ENCODE assay signal across 17 cellular contexts in genomic region chr9:114733814-114734213, GRCh38. TPM values are rescaled to one million over a fixed set of nuclear protein-coding genes. Genes with fewer than 3 reads are reported as not detected.
DNase-seq lines count a peak whose midpoint lies in the region; ATAC-seq, FAIRE-seq and TF ChIP-seq lines count a peak whose summit lies in the region.
"Had no signal": no experiment of that assay in that cellular context is flagged by ENCODE, and none has a peak within 500 bp of the region (broad histone marks: within the 10 kb centered on the region; RNA-seq: fewer than 3 reads in every experiment).

No MANE protein-coding gene starts in this region.

- POLR2A ChIA-PET in activated CD8-positive, alpha-beta T cell treated with anti-CD3 and anti-CD28 coated beads for 36 hours (lab: Charles Lee) = interaction anchor here (0.7 to 3.1 kb wide), 4 partner anchors 10 to 52 kb away, joined by 3 to 17 read pairs (median 4); partner anchors contain the start of gene TEX48
- POLR2A ChIA-PET in activated CD8-positive, alpha-beta T cell treated with anti-CD3 and anti-CD28 coated beads, Interleukin-2, amount 10 ng/mL, durations not matched to agents 7 days and 5 days (lab: Charles Lee) = no interaction called here

- H3K27me3 Mint-ChIP-seq in activated CD8-positive, alpha-beta T cell treated with anti-CD3 and anti-CD28 coated beads for 36 hours = no peaks in the 10 kb centered on the region
- H3K27me3 Mint-ChIP-seq in activated CD8-positive, alpha-beta T cell treated with anti-CD3 and anti-CD28 coated beads, Interleukin-2, amount 10 ng/mL, durations not matched to agents 7 days and 5 days (ENCODE audit: low read depth) = no peaks in the 10 kb centered on the region
- H3K27me3 Mint-ChIP-seq: activated CD8-positive, alpha-beta memory T cell treated with anti-CD3 and anti-CD28 coated beads, Interleukin-2, amount 10 ng/mL, durations not matched to agents 7 days and 5 days had no signal

- TF ChIP-seq CTCF in activated CD8-positive, alpha-beta T cell treated with anti-CD3 and anti-CD28 coated beads for 36 hours (IDR thresholded peaks at IDR 0.05) = no peak
- TF ChIP-seq CTCF in cardiac fibroblast (IDR thresholded peaks at IDR 0.05; ENCODE audit: low read depth, low read length) = no peak

- peaks cover 1% of the 10 kb centered on the region for H3K9me3 Mint-ChIP-seq in activated CD8-positive, alpha-beta T cell treated with anti-CD3 and anti-CD28 coated beads for 36 hours
- H3K9me3 Mint-ChIP-seq in activated CD8-positive, alpha-beta T cell treated with anti-CD3 and anti-CD28 coated beads, Interleukin-2, amount 10 ng/mL, durations not matched to agents 7 days and 5 days (ENCODE audit: insufficient read depth) = peaks cover 5% of the 10 kb centered on the region
- H3K9me3 Mint-ChIP-seq: dendritic cell treated with granulocyte-macrophage colony-stimulating factor and Interleukin-4, amounts not matched to agents 40 ng/mL and 50 ng/mL, for 4 days had no signal

- no peaks in the 10 kb centered on the region for H3K36me3 ChIP-seq in small intestine (ENCODE audit: control insufficient read depth in 2 of 2, insufficient read depth in 2 of 2, low read length in 2 of 2)
- H3K36me3 ChIP-seq: tibial nerve had no signal

- no peaks in the 10 kb centered on the region for H3K27me3 ChIP-seq in small intestine (ENCODE audit: control insufficient read depth in 2 of 2, insufficient read depth in 2 of 2, low read length in 2 of 2)
- H3K27me3 ChIP-seq: tibial nerve had no signal

- CTCF ChIA-PET in activated CD8-positive, alpha-beta T cell treated with anti-CD3 and anti-CD28 coated beads for 36 hours (lab: Charles Lee) = interaction anchor here (1.4 to 8.6 kb wide), 3 partner anchors 53 to 176 kb away, joined by 3 to 126 read pairs (median 5); partner anchors contain the start of gene TEX48
- CTCF ChIA-PET in activated CD8-positive, alpha-beta T cell treated with anti-CD3 and anti-CD28 coated beads, Interleukin-2, amount 10 ng/mL, durations not matched to agents 7 days and 5 days (lab: Charles Lee) = interaction anchor here (5.2 to 12.6 kb wide), 2 partner anchors 41 to 54 kb away, joined by 90 to 224 read pairs; partner anchors contain the start of gene TEX48

- H3K27ac ChIP-seq in small intestine (ENCODE audit: low read depth in 1 of 2, low read length in 1 of 2) = no peak overlapping the region
- H3K27ac ChIP-seq: tibial nerve had no signal

- peaks cover 44% of the 10 kb centered on the region for H3K4me1 Mint-ChIP-seq in activated CD8-positive, alpha-beta T cell treated with anti-CD3 and anti-CD28 coated beads for 36 hours (ENCODE audit: low read depth)
- H3K4me1 Mint-ChIP-seq in activated CD8-positive, alpha-beta T cell treated with anti-CD3 and anti-CD28 coated beads, Interleukin-2, amount 10 ng/mL, durations not matched to agents 7 days and 5 days (ENCODE audit: low read depth) = peaks cover 46% of the 10 kb centered on the region

- H3K27ac Mint-ChIP-seq in activated CD8-positive, alpha-beta T cell treated with anti-CD3 and anti-CD28 coated beads for 36 hours = no peak overlapping the region
- no peak overlapping the region for H3K27ac Mint-ChIP-seq in activated CD8-positive, alpha-beta T cell treated with anti-CD3 and anti-CD28 coated beads, Interleukin-2, amount 10 ng/mL, durations not matched to agents 7 days and 5 days
- H3K27ac Mint-ChIP-seq: activated CD8-positive, alpha-beta memory T cell treated with anti-CD3 and anti-CD28 coated beads, Interleukin-2, amount 10 ng/mL, durations not matched to agents 7 days and 5 days; dendritic cell treated with granulocyte-macrophage colony-stimulating factor and Interleukin-4, amounts not matched to agents 40 ng/mL and 50 ng/mL, for 4 days had no signal

- H3K4me3 ChIP-seq in cardiac fibroblast (replicated peaks in 1 of 2; ENCODE audit: low read depth in 2 of 2, low read length in 2 of 2) (no peak overlapping the region), small intestine (ENCODE audit: low read depth in 1 of 2, low read length in 2 of 2) (no peak overlapping the region)
- H3K4me3 ChIP-seq: tibial nerve had no signal

- H3K36me3 Mint-ChIP-seq in activated CD8-positive, alpha-beta T cell treated with anti-CD3 and anti-CD28 coated beads for 36 hours (ENCODE audit: low read depth) = peaks cover 16% of the 10 kb centered on the region
- peaks cover 41% of the 10 kb centered on the region for H3K36me3 Mint-ChIP-seq in activated CD8-positive, alpha-beta T cell treated with anti-CD3 and anti-CD28 coated beads, Interleukin-2, amount 10 ng/mL, durations not matched to agents 7 days and 5 days (ENCODE audit: low read depth)

- DNase-seq in activated CD8-positive, alpha-beta T cell treated with anti-CD3 and anti-CD28 coated beads for 36 hours = no peak
- DNase-seq in activated CD8-positive, alpha-beta T cell treated with anti-CD3 and anti-CD28 coated beads, Interleukin-2, amount 10 ng/mL, durations not matched to agents 7 days and 5 days = no peak
- peak; percentile 83 for DNase-seq in RCC 7860 (ENCODE audit: low spot score)
- peak; percentile 17 to 87 for DNase-seq in cardiac fibroblast (ENCODE audit: low read depth in 2 of 2)
- peak; percentile 29 for DNase-seq in small intestine
- DNase-seq in NCI-H1436 treated with DMSO at 0.1 percent for 48 hours (lab: John Stamatoyannopoulos, UW) = no peak
- no peak for DNase-seq in NCI-H345 (lab: John Stamatoyannopoulos, UW)
- DNase-seq: activated CD8-positive, alpha-beta memory T cell treated with anti-CD3 and anti-CD28 coated beads, Interleukin-2, amount 10 ng/mL, durations not matched to agents 7 days and 5 days; Calu3; NCI-H187; NCI-H748 treated with DMSO at 0.1 percent for 48 hours; SHP77 treated with DMSO at 0.1 percent for 48 hours; stimulated activated CD4-positive, alpha-beta T cell treated with anti-CD3 and anti-CD28 coated beads, Interleukin-12 subunit alpha, Interleukin-12 subunit beta, amount 100 ng/mL, for 4 hours had no signal

- peak; percentile 75 for ATAC-seq in activated CD8-positive, alpha-beta T cell treated with anti-CD3 and anti-CD28 coated beads for 36 hours
- ATAC-seq in activated CD8-positive, alpha-beta T cell treated with anti-CD3 and anti-CD28 coated beads, Interleukin-2, amount 10 ng/mL, durations not matched to agents 7 days and 5 days = no peak
- ATAC-seq in GM18519 (IDR thresholded peaks at IDR 0.05; ENCODE audit: low FRiP score, unreplicated experiment) = no peak
- ATAC-seq: activated CD8-positive, alpha-beta memory T cell treated with anti-CD3 and anti-CD28 coated beads, Interleukin-2, amount 10 ng/mL, durations not matched to agents 7 days and 5 days had no signal

- peaks cover 3 to 9% of the 10 kb centered on the region in 2 donors for H3K4me1 ChIP-seq in small intestine (ENCODE audit: control insufficient read depth in 2 of 2, insufficient read depth in 1 of 2, low read depth in 1 of 2, low read length in 1 of 2)
- H3K4me1 ChIP-seq: tibial nerve had no signal

- H3K9me3 ChIP-seq in small intestine (ENCODE audit: control insufficient read depth, low read depth) = no peaks in the 10 kb centered on the region
- H3K9me3 ChIP-seq: tibial nerve had no signal

- 80 to 88% (median 82%) methylated on average over 6 of the region's 6 CpGs for WGBS in small intestine, 3 donors

- intact Hi-C loops in activated CD8-positive, alpha-beta T cell treated with anti-CD3 and anti-CD28 coated beads for 36 hours (cut with micrococcal nuclease) = loop anchor here (1.0 kb wide), 2 partner anchors 37 to 271 kb away; no protein-coding TSS in a partner anchor

- no peak overlapping the region for H3K4me3 Mint-ChIP-seq in activated CD8-positive, alpha-beta T cell treated with anti-CD3 and anti-CD28 coated beads for 36 hours
- no peak overlapping the region for H3K4me3 Mint-ChIP-seq in activated CD8-positive, alpha-beta T cell treated with anti-CD3 and anti-CD28 coated beads, Interleukin-2, amount 10 ng/mL, durations not matched to agents 7 days and 5 days
- H3K4me3 Mint-ChIP-seq: activated CD8-positive, alpha-beta memory T cell treated with anti-CD3 and anti-CD28 coated beads, Interleukin-2, amount 10 ng/mL, durations not matched to agents 7 days and 5 days; dendritic cell treated with granulocyte-macrophage colony-stimulating factor and Interleukin-4, amounts not matched to agents 40 ng/mL and 50 ng/mL, for 4 days had no signal

- FAIRE-seq in RCC 7860 (lab: Jason Lieb, UNC) (peak; percentile 92), small intestine (lab: Jason Lieb, UNC) (no peak)

RNA-seq across cellular contexts. Expression of gene TEX48, which starts 51.8 kb away (rescaled TPM):
- total RNA-seq in activated CD8-positive, alpha-beta T cell treated with anti-CD3 and anti-CD28 coated beads for 36 hours = under 1 TPM in 1 of 2 experiments, not detected in 1; 0.65 TPM
- total RNA-seq in activated CD8-positive, alpha-beta T cell treated with anti-CD3 and anti-CD28 coated beads, Interleukin-2, amount 10 ng/mL, durations not matched to agents 7 days and 5 days = 1 to 10 TPM in 1 of 2 experiments, under 1 TPM in 1; 0.61 to 1.7 TPM
- not detected for polyA plus RNA-seq in small intestine
- total RNA-seq: Calu3, osteoblast, tibial nerve had no signal

Comparison
In these comparisons a context has a peak if more than half of its experiments do, and no peak if none do; other contexts are left out.
1. DNase-seq: peak in RCC 7860 (single experiment), cardiac fibroblast (2 of 2) and small intestine (single experiment); none in activated CD8-positive, alpha-beta T cell treated with anti-CD3 and anti-CD28 coated beads for 36 hours (single experiment), activated CD8-positive, alpha-beta T cell treated with anti-CD3 and anti-CD28 coated beads, Interleukin-2, amount 10 ng/mL, durations not matched to agents 7 days and 5 days (single experiment), NCI-H1436 treated with DMSO at 0.1 percent for 48 hours (single experiment) and NCI-H345 (single experiment).